15 cellular contexts compared by ENCODE assay signal in genomic region chr19:4444765-4445741, GRCh38. TPM values are rescaled to one million over a fixed set of nuclear protein-coding genes. Genes with fewer than 3 reads are reported as not detected.
DNase-seq lines count a peak whose midpoint lies in the region; ATAC-seq and TF ChIP-seq lines count a peak whose summit lies in the region.
"Had no signal": no experiment of that assay in that cellular context is flagged by ENCODE, and none has a peak within 500 bp of the region (broad histone marks: within the 10 kb centered on the region; RNA-seq: fewer than 3 reads in every experiment).

No MANE protein-coding gene starts in this region.

- no peak overlapping the region for H3K4me3 Mint-ChIP-seq in endodermal cell
- H3K4me3 Mint-ChIP-seq in T-cell: no peak overlapping the region
- H3K4me3 Mint-ChIP-seq: stimulated activated naive CD8-positive, alpha-beta T cell treated with anti-CD3 and anti-CD28 coated beads, Interleukin-15, Interleukin-2, amounts not matched to agents 100 ng/mL and 50 ng/mL, for 24 hours had no signal

- no peak overlapping the region for H3K4me3 ChIP-seq in NB4 (ENCODE audit: low read depth, low read length)
- H3K4me3 ChIP-seq in endodermal cell (ENCODE audit: low read length): no peak overlapping the region
- H3K4me3 ChIP-seq in lower leg skin (ENCODE audit: low read depth, poor library complexity, severe bottlenecking): no peak overlapping the region
- H3K4me3 ChIP-seq: dorsolateral prefrontal cortex, left ventricle myocardium inferior had no signal

- intact Hi-C loops in sciatic nerve (cut with DNase I) (no loop called here), lower leg skin (cut with DNase I; ENCODE audit: low total_unique reads) (no loop called here)

- H3K27ac ChIP-seq in endodermal cell (ENCODE audit: low read depth, low read length): no peak overlapping the region
- H3K27ac ChIP-seq: left ventricle myocardium inferior had no signal

- no peak for TF ChIP-seq POLR2A in NB4 (IDR thresholded peaks at IDR 0.05; ENCODE audit: extremely low read depth, insufficient read length)
- TF ChIP-seq POLR2A in lower leg skin (IDR thresholded peaks at IDR 0.05): no peak

- POLR2A ChIA-PET in T-cell (lab: Charles Lee): no interaction called here

- no peak overlapping the region for H3K9ac ChIP-seq in endodermal cell (ENCODE audit: extremely low read depth, low read length, poor library complexity, severe bottlenecking)

- WGBS in endodermal cell (ENCODE audit: insufficient coverage in 1 of 2, insufficient read length in 1 of 2), 2 experiments: 92% methylated on average over 36 of the region's 36 CpGs
- 79 to 82% methylated on average over 32 to 36 of the region's 36 CpGs for WGBS in lower leg skin, 2 donors

- TF ChIP-seq CTCF in NB4 (IDR thresholded peaks at IDR 0.05; ENCODE audit: low read depth, low read length) (no peak), endodermal cell (conservative IDR thresholded peaks at IDR 0.05) (no peak), lower leg skin (IDR thresholded peaks at IDR 0.05) (no peak)

- H3K9me3 ChIP-seq in endodermal cell (ENCODE audit: control insufficient read depth, low read length): no peaks in the 10 kb centered on the region
- H3K9me3 ChIP-seq: left ventricle myocardium inferior had no signal

- peaks cover 35% of the 10 kb centered on the region for H3K36me3 Mint-ChIP-seq in endodermal cell (ENCODE audit: low read depth)
- H3K36me3 Mint-ChIP-seq in T-cell: peaks cover 14% of the 10 kb centered on the region

- no peaks in the 10 kb centered on the region for H3K27me3 ChIP-seq in endodermal cell (ENCODE audit: control insufficient read depth, insufficient read depth, low read length, poor library complexity, severe bottlenecking)
- H3K27me3 ChIP-seq: dorsolateral prefrontal cortex had no signal

- DNase-seq in activated CD8-positive, alpha-beta memory T cell treated with anti-CD3 and anti-CD28 coated beads, Interleukin-2, amount 50 U/mL, for 48 hours: peak; percentile 55
- DNase-seq in activated CD8-positive, alpha-beta memory T cell treated with anti-CD3 and anti-CD28 coated beads for 24 hours: no peak
- DNase-seq in NB4 (ENCODE audit: low read depth) (peak; percentile 33), endodermal cell (peak; percentile 65), sciatic nerve (ENCODE audit: low spot score) (no peak), lower leg skin (ENCODE audit: low spot score in 2 of 2) (no peak), T-cell (no peak)
- DNase-seq: activated CD8-positive, alpha-beta memory T cell treated with anti-CD3 and anti-CD28 coated beads, Interleukin-2, amount 50 U/mL, for 4 hours; activated naive CD4-positive, alpha-beta T cell treated with Interleukin-2 at 50 U/mL for 16 hours; dorsolateral prefrontal cortex; left ventricle myocardium inferior; NCI-H69; T-helper 2 cell had no signal

- H3K4me1 Mint-ChIP-seq in endodermal cell (no peaks in the 10 kb centered on the region), T-cell (peaks cover 0 to 6% (median 2%) of the 10 kb centered on the region in 3 donors)

- no peak overlapping the region for H3K27ac Mint-ChIP-seq in endodermal cell
- no peak overlapping the region for H3K27ac Mint-ChIP-seq in T-cell
- H3K27ac Mint-ChIP-seq: stimulated activated naive CD8-positive, alpha-beta T cell treated with anti-CD3 and anti-CD28 coated beads, Interleukin-15, Interleukin-2, amounts not matched to agents 100 ng/mL and 50 ng/mL, for 24 hours had no signal

- CTCF ChIA-PET in T-cell (lab: Charles Lee): no interaction called here

- H3K4me1 ChIP-seq in endodermal cell (ENCODE audit: control insufficient read depth, insufficient read depth, low read length): no peaks in the 10 kb centered on the region

- peak; percentile 20 for ATAC-seq in sciatic nerve
- ATAC-seq in T-cell (replicated peaks in 1 of 4): no peak
- ATAC-seq in HG02623 (IDR thresholded peaks at IDR 0.05; ENCODE audit: unreplicated experiment): no peak

- H3K36me3 ChIP-seq in endodermal cell (ENCODE audit: control insufficient read depth, insufficient read depth, low read length): peaks cover 22% of the 10 kb centered on the region

- H3K27me3 Mint-ChIP-seq in endodermal cell (ENCODE audit: insufficient read depth) (no peaks in the 10 kb centered on the region), T-cell (no peaks in the 10 kb centered on the region)
- H3K27me3 Mint-ChIP-seq: stimulated activated naive CD8-positive, alpha-beta T cell treated with anti-CD3 and anti-CD28 coated beads, Interleukin-15, Interleukin-2, amounts not matched to agents 100 ng/mL and 50 ng/mL, for 24 hours had no signal

- no peaks in the 10 kb centered on the region for H3K9me3 Mint-ChIP-seq in endodermal cell
- H3K9me3 Mint-ChIP-seq in T-cell: no peaks in the 10 kb centered on the region
- H3K9me3 Mint-ChIP-seq: stimulated activated naive CD8-positive, alpha-beta T cell treated with anti-CD3 and anti-CD28 coated beads, Interleukin-15, Interleukin-2, amounts not matched to agents 100 ng/mL and 50 ng/mL, for 24 hours had no signal

RNA-seq across cellular contexts. Expression of gene UBXN6, which starts 12.5 kb away (rescaled TPM):
- total RNA-seq in endodermal cell (10 to 100 TPM; 31.2 to 36.9 TPM), sciatic nerve (107 TPM), lower leg skin (100 to 1,000 TPM in 2 of 4 donors, 10 to 100 TPM in 2; 77.0 to 161 (median 111) TPM), T-cell (10 to 100 TPM; 49.7 to 86.4 (median 76.5) TPM)
- 37.4 TPM for polyA plus RNA-seq in endodermal cell (2013, experiment 1 of 2)
- 37.1 TPM for polyA plus RNA-seq in endodermal cell (2013, experiment 2 of 2)

RNA-seq across cellular contexts. Expression of gene HDGFL2, which starts 27.0 kb away (rescaled TPM):
- total RNA-seq in endodermal cell (100 to 1,000 TPM; 117 TPM), sciatic nerve (37.7 TPM), lower leg skin (10 to 100 TPM; 20.9 to 36.4 (median 30.1) TPM), T-cell (10 to 100 TPM; 24.9 to 41.8 (median 39.4) TPM)
- polyA plus RNA-seq in endodermal cell (2013, experiment 1 of 2): 91.6 TPM
- 89.8 TPM for polyA plus RNA-seq in endodermal cell (2013, experiment 2 of 2)

RNA-seq across cellular contexts. Expression of gene CHAF1A, which starts 42.6 kb away (rescaled TPM):
- total RNA-seq in endodermal cell (10 to 100 TPM; 70.7 to 76.9 TPM), sciatic nerve (8.0 TPM), lower leg skin (10 to 100 TPM in 3 of 4 donors, 1 to 10 TPM in 1; 9.0 to 25.9 (median 12.6) TPM), T-cell (10 to 100 TPM; 14.4 to 27.3 (median 16.5) TPM)
- 48.1 TPM for polyA plus RNA-seq in endodermal cell (2013, experiment 1 of 2)
- 46.4 TPM for polyA plus RNA-seq in endodermal cell (2013, experiment 2 of 2)

RNA-seq across cellular contexts. Expression of gene SH3GL1, which starts 44.7 kb away (rescaled TPM):
- 10 to 100 TPM; 76.8 to 77.0 TPM for total RNA-seq in endodermal cell
- polyA plus RNA-seq in endodermal cell (2013, experiment 1 of 2): 76.9 TPM
- 77.1 TPM for polyA plus RNA-seq in endodermal cell (2013, experiment 2 of 2)
- total RNA-seq in sciatic nerve: 71.8 TPM
- 100 to 1,000 TPM; 109 to 117 (median 112) TPM for total RNA-seq in lower leg skin
- 10 to 100 TPM; 38.8 to 51.5 (median 45.7) TPM for total RNA-seq in T-cell

Comparison
In these comparisons a context has a peak if more than half of its experiments do, and no peak if none do; other contexts are left out.
1. DNase-seq: peak in activated CD8-positive, alpha-beta memory T cell treated with anti-CD3 and anti-CD28 coated beads, Interleukin-2, amount 50 U/mL, for 48 hours (single experiment), NB4 (single experiment) and endodermal cell (single experiment); none in activated CD8-positive, alpha-beta memory T cell treated with anti-CD3 and anti-CD28 coated beads for 24 hours (single experiment), sciatic nerve (single experiment), lower leg skin (0 of 2) and T-cell (0 of 34).